In the genomic region with DNA sequence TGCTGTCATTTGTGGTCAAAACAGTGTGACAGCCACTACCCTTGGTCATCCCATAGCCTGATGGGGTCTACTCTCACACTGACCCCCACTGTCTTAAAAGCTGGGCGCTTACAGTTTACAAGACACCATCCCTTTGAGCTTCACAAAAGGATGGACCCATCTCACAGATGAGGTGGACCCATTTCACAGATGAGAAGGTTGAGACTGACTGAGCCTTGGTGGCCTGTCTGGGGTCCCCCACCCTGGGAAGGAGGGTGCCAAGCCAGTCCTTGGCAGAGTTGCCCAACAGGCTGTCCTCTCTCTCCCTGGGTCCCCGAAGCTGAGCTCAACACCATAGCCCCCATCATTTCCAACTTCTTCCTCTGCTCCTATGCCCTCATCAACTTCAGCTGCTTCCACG, we compare ENCODE assay signal across 2 cellular contexts.
TF ChIP-seq lines count a peak whose summit lies in the region.

No MANE protein-coding gene starts in this region.

TF ChIP-seq in HepG2, 621 proteins besides CTCF, POLR2A, EP300 and RAD21:
- TF ChIP-seq ZNF629 (CRISPR knock-in tag; conservative IDR thresholded peaks at IDR 0.05) (peak; percentile 85), SNAI1 (CRISPR knock-in tag; IDR thresholded peaks at IDR 0.05; ENCODE audit: borderline replicate concordance) (no peak)

TF ChIP-seq in K562, 482 proteins besides CTCF, POLR2A, EP300 and RAD21:
- no peak for TF ChIP-seq TBP (optimal IDR thresholded peaks at IDR 0.05; ENCODE audit: low read depth, low read length)
- no peak for TF ChIP-seq SIRT6 (IDR thresholded peaks at IDR 0.05; ENCODE audit: low read depth, low read length)
- 0 out of 2 replicates have a peak, but pooled peaks have one; percentile 41 for TF ChIP-seq ADNP (tag; IDR thresholded peaks at IDR 0.05)
- TF ChIP-seq ARHGAP35 (IDR thresholded peaks at IDR 0.05; ENCODE audit: partially characterized antibody) = no peak
- no peak for TF ChIP-seq ZNF589 (CRISPR knock-in tag; IDR thresholded peaks at IDR 0.05; ENCODE audit: low read depth)
- TF ChIP-seq SMAD4 (CRISPR knock-in tag; conservative IDR thresholded peaks at IDR 0.05) = no peak
- peak; percentile 84 for TF ChIP-seq RBM25 (IDR thresholded peaks at IDR 0.05; ENCODE audit: low read depth, low read length, severe bottlenecking)
- TF ChIP-seq HDGF (IDR thresholded peaks at IDR 0.05) = no peak
- no peak for TF ChIP-seq RNF2 (IDR thresholded peaks at IDR 0.05)
- no peak for TF ChIP-seq BRF1 (IDR thresholded peaks at IDR 0.05; ENCODE audit: borderline replicate concordance, extremely low read depth, insufficient read length)
- TF ChIP-seq CHD1 (IDR thresholded peaks at IDR 0.05; ENCODE audit: low read length) = no peak
- TF ChIP-seq, protein P1, sequence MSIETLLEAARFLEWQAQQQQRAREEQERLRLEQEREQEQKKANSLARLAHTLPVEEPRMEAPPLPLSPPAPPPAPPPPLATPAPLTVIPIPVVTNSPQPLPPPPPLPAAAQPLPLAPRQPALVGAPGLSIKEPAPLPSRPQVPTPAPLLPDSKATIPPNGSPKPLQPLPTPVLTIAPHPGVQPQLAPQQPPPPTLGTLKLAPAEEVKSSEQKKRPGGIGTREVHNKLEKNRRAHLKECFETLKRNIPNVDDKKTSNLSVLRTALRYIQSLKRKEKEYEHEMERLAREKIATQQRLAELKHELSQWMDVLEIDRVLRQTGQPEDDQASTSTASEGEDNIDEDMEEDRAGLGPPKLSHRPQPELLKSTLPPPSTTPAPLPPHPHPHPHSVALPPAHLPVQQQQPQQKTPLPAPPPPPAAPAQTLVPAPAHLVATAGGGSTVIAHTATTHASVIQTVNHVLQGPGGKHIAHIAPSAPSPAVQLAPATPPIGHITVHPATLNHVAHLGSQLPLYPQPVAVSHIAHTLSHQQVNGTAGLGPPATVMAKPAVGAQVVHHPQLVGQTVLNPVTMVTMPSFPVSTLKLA (conservative IDR thresholded peaks at IDR 0.05) = no peak
- TF ChIP-seq, protein P2, sequence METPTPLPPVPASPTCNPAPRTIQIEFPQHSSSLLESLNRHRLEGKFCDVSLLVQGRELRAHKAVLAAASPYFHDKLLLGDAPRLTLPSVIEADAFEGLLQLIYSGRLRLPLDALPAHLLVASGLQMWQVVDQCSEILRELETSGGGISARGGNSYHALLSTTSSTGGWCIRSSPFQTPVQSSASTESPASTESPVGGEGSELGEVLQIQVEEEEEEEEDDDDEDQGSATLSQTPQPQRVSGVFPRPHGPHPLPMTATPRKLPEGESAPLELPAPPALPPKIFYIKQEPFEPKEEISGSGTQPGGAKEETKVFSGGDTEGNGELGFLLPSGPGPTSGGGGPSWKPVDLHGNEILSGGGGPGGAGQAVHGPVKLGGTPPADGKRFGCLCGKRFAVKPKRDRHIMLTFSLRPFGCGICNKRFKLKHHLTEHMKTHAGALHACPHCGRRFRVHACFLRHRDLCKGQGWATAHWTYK (CRISPR knock-in tag; IDR thresholded peaks at IDR 0.05) = no peak
- no peak for TF ChIP-seq ZNF239 (CRISPR knock-in tag; IDR thresholded peaks at IDR 0.05)
- TF ChIP-seq GABPB2 (CRISPR knock-in tag; conservative IDR thresholded peaks at IDR 0.05) = no peak
- TF ChIP-seq ZNF324 (CRISPR knock-in tag; IDR thresholded peaks at IDR 0.05) = no peak
- no peak for TF ChIP-seq HOXB6 (CRISPR knock-in tag; IDR thresholded peaks at IDR 0.05; ENCODE audit: borderline replicate concordance)
- TF ChIP-seq TEAD2 (tag; IDR thresholded peaks at IDR 0.05) = no peak
- TF ChIP-seq BCOR (IDR thresholded peaks at IDR 0.05) = peak; percentile 40; the same call in 1 of the 2 replicates
- TF ChIP-seq, protein P3, sequence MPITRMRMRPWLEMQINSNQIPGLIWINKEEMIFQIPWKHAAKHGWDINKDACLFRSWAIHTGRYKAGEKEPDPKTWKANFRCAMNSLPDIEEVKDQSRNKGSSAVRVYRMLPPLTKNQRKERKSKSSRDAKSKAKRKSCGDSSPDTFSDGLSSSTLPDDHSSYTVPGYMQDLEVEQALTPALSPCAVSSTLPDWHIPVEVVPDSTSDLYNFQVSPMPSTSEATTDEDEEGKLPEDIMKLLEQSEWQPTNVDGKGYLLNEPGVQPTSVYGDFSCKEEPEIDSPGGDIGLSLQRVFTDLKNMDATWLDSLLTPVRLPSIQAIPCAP (CRISPR knock-in tag; IDR thresholded peaks at IDR 0.05; ENCODE audit: borderline replicate concordance) = no peak
- TF ChIP-seq KDM1A (IDR thresholded peaks at IDR 0.05) = peak in 1 of 2 experiments; percentile 31; a peak in 1 of 4 replicates
- TF ChIP-seq, protein P4, sequence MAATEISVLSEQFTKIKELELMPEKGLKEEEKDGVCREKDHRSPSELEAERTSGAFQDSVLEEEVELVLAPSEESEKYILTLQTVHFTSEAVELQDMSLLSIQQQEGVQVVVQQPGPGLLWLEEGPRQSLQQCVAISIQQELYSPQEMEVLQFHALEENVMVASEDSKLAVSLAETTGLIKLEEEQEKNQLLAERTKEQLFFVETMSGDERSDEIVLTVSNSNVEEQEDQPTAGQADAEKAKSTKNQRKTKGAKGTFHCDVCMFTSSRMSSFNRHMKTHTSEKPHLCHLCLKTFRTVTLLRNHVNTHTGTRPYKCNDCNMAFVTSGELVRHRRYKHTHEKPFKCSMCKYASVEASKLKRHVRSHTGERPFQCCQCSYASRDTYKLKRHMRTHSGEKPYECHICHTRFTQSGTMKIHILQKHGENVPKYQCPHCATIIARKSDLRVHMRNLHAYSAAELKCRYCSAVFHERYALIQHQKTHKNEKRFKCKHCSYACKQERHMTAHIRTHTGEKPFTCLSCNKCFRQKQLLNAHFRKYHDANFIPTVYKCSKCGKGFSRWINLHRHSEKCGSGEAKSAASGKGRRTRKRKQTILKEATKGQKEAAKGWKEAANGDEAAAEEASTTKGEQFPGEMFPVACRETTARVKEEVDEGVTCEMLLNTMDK (IDR thresholded peaks at IDR 0.05; ENCODE audit: borderline replicate concordance, insufficient read depth, low read depth, low read length, poor library complexity, severe bottlenecking) = no peak
- no peak for TF ChIP-seq KLF1 (tag; IDR thresholded peaks at IDR 0.05)
- no peak for TF ChIP-seq CXXC5 (CRISPR knock-in tag; IDR thresholded peaks at IDR 0.05)
- no peak for TF ChIP-seq CHD4 (IDR thresholded peaks at IDR 0.05; ENCODE audit: insufficient read depth, insufficient replicate concordance, low read depth, low read length, poor library complexity, severe bottlenecking)
- no peak for TF ChIP-seq STAT5A (IDR thresholded peaks at IDR 0.05; ENCODE audit: borderline replicate concordance, low read length)
- peak; percentile 17; the same call in 1 of the 2 replicates for TF ChIP-seq SMARCA5 (IDR thresholded peaks at IDR 0.05)
- TF ChIP-seq, protein P5, sequence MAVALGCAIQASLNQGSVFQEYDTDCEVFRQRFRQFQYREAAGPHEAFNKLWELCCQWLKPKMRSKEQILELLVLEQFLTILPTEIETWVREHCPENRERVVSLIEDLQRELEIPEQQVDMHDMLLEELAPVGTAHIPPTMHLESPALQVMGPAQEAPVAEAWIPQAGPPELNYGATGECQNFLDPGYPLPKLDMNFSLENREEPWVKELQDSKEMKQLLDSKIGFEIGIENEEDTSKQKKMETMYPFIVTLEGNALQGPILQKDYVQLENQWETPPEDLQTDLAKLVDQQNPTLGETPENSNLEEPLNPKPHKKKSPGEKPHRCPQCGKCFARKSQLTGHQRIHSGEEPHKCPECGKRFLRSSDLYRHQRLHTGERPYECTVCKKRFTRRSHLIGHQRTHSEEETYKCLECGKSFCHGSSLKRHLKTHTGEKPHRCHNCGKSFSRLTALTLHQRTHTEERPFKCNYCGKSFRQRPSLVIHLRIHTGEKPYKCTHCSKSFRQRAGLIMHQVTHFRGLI (CRISPR knock-in tag; IDR thresholded peaks at IDR 0.05) = no peak
- TF ChIP-seq, protein P6, sequence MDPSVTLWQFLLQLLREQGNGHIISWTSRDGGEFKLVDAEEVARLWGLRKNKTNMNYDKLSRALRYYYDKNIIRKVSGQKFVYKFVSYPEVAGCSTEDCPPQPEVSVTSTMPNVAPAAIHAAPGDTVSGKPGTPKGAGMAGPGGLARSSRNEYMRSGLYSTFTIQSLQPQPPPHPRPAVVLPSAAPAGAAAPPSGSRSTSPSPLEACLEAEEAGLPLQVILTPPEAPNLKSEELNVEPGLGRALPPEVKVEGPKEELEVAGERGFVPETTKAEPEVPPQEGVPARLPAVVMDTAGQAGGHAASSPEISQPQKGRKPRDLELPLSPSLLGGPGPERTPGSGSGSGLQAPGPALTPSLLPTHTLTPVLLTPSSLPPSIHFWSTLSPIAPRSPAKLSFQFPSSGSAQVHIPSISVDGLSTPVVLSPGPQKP (CRISPR knock-in tag; IDR thresholded peaks at IDR 0.05) = no peak
- TF ChIP-seq SMAD1 (IDR thresholded peaks at IDR 0.05; ENCODE audit: low read depth, low read length, partially characterized antibody) = no peak
- 0 out of 4 replicates have a peak, but pooled peaks of 1 of the 2 experiments have one; percentile 29 for TF ChIP-seq RCOR1 (IDR thresholded peaks at IDR 0.05; ENCODE audit: borderline replicate concordance in 1 of 2, low read depth in 2 of 2, low read length in 2 of 2)
